15 cellular contexts compared by ENCODE assay signal in genomic region chr2:232488097-232488711, GRCh38. TPM values are rescaled to one million over a fixed set of nuclear protein-coding genes. Genes with fewer than 3 reads are reported as not detected.
DNase-seq lines count a peak whose midpoint lies in the region; ATAC-seq and TF ChIP-seq lines count a peak whose summit lies in the region.
"Had no signal": no experiment of that assay in that cellular context is flagged by ENCODE, and none has a peak within 500 bp of the region (broad histone marks: within the 10 kb centered on the region; RNA-seq: fewer than 3 reads in every experiment).

No MANE protein-coding gene starts in this region.

- peaks cover 21% of the 10 kb centered on the region for H3K27me3 Mint-ChIP-seq in activated naive CD4-positive, alpha-beta T cell treated with anti-CD3 and anti-CD28 coated beads, Interleukin-2, amount 50 U/mL, for 24 hours
- H3K27me3 Mint-ChIP-seq in T-cell: peaks cover 31 to 58% of the 10 kb centered on the region in 2 donors
- peaks cover 54 to 84% of the 10 kb centered on the region in 2 donors for H3K27me3 Mint-ChIP-seq in stimulated activated naive B cell treated with anti-CD40 and anti-IgM and Interleukin-4, amounts not matched to agents 10 μg/mL and 1 μg/mL and 100 μg/mL, for 72 hours
- peaks cover 23% of the 10 kb centered on the region for H3K27me3 Mint-ChIP-seq in endothelial cell (ENCODE audit: unreplicated experiment)

- H3K9me3 Mint-ChIP-seq in activated naive CD4-positive, alpha-beta T cell treated with anti-CD3 and anti-CD28 coated beads, Interleukin-2, amount 50 U/mL, for 24 hours: no peaks in the 10 kb centered on the region
- H3K9me3 Mint-ChIP-seq in T-cell (no peaks in the 10 kb centered on the region), endothelial cell (ENCODE audit: unreplicated experiment) (no peaks in the 10 kb centered on the region)
- H3K9me3 Mint-ChIP-seq in stimulated activated naive B cell treated with anti-CD40 and anti-IgM and Interleukin-4, amounts not matched to agents 10 μg/mL and 1 μg/mL and 100 μg/mL, for 72 hours: no peaks in the 10 kb centered on the region
- H3K9me3 Mint-ChIP-seq: activated naive CD4-positive, alpha-beta T cell treated with anti-CD3 and anti-CD28 coated beads, Interleukin-2, amount 50 U/mL, for 72 hours had no signal

- POLR2A ChIA-PET in T-cell (lab: Charles Lee): no interaction called here

- peaks cover 9% of the 10 kb centered on the region for H3K4me1 Mint-ChIP-seq in activated naive CD4-positive, alpha-beta T cell treated with anti-CD3 and anti-CD28 coated beads, Interleukin-2, amount 50 U/mL, for 24 hours
- H3K4me1 Mint-ChIP-seq in T-cell: peaks cover 0 to 16% (median 12%) of the 10 kb centered on the region in 3 donors
- peaks cover 10 to 15% of the 10 kb centered on the region in 2 donors for H3K4me1 Mint-ChIP-seq in stimulated activated naive B cell treated with anti-CD40 and anti-IgM and Interleukin-4, amounts not matched to agents 10 μg/mL and 1 μg/mL and 100 μg/mL, for 72 hours
- peaks cover 4% of the 10 kb centered on the region for H3K4me1 Mint-ChIP-seq in endothelial cell (ENCODE audit: unreplicated experiment)

- no peak for DNase-seq in activated naive CD4-positive, alpha-beta T cell treated with Interleukin-2 at 50 U/mL for 16 hours
- DNase-seq in T-cell: no peak
- DNase-seq in iPS-NIHi11 (ENCODE audit: low spot score): peak; percentile 77
- DNase-seq in stimulated activated naive B cell treated with anti-CD40 and anti-IgM and Interleukin-4, amounts not matched to agents 10 μg/mL and 1 μg/mL and 100 μg/mL, for 72 hours: no peak
- no peak for DNase-seq in endothelial cell (ENCODE audit: low spot score)
- no peak for DNase-seq in GM03348 (ENCODE audit: low spot score)
- no peak for DNase-seq in UCSD-AML1 (lab: John Stamatoyannopoulos, UW; ENCODE audit: unreplicated experiment)
- DNase-seq: activated CD8-positive, alpha-beta memory T cell treated with anti-CD3 and anti-CD28 coated beads for 24 hours; cortex of kidney; OCI-M1 had no signal

- CTCF ChIA-PET in T-cell (lab: Charles Lee): interaction anchor here in 1 of 2 donors (1.0 kb wide), 1 partner anchor 32 kb away, joined by 6 read pairs; the partner anchor contains the start of gene PRSS56

- H3K27ac Mint-ChIP-seq in activated naive CD4-positive, alpha-beta T cell treated with anti-CD3 and anti-CD28 coated beads, Interleukin-2, amount 50 U/mL, for 24 hours: no peak overlapping the region
- no peak overlapping the region for H3K27ac Mint-ChIP-seq in T-cell
- peak overlapping the region; percentile 75 for H3K27ac Mint-ChIP-seq in stimulated activated naive B cell treated with anti-CD40 and anti-IgM and Interleukin-4, amounts not matched to agents 10 μg/mL and 1 μg/mL and 100 μg/mL, for 72 hours
- H3K27ac Mint-ChIP-seq in endothelial cell (ENCODE audit: unreplicated experiment): no peak overlapping the region
- H3K27ac Mint-ChIP-seq: activated naive CD4-positive, alpha-beta T cell treated with anti-CD3 and anti-CD28 coated beads, Interleukin-2, amount 50 U/mL, for 72 hours had no signal

- no peak for TF ChIP-seq CTCF in endothelial cell (IDR thresholded peaks at IDR 0.05; ENCODE audit: unreplicated experiment)

- no peaks in the 10 kb centered on the region for H3K36me3 Mint-ChIP-seq in activated naive CD4-positive, alpha-beta T cell treated with anti-CD3 and anti-CD28 coated beads, Interleukin-2, amount 50 U/mL, for 24 hours
- H3K36me3 Mint-ChIP-seq in T-cell (no peaks in the 10 kb centered on the region), endothelial cell (ENCODE audit: low read depth, unreplicated experiment) (no peaks in the 10 kb centered on the region)
- H3K36me3 Mint-ChIP-seq in stimulated activated naive B cell treated with anti-CD40 and anti-IgM and Interleukin-4, amounts not matched to agents 10 μg/mL and 1 μg/mL and 100 μg/mL, for 72 hours: no peaks in the 10 kb centered on the region
- H3K36me3 Mint-ChIP-seq: activated naive CD4-positive, alpha-beta T cell treated with anti-CD3 and anti-CD28 coated beads, Interleukin-2, amount 50 U/mL, for 72 hours had no signal

- ATAC-seq in T-cell (replicated peaks in 1 of 4): no peak
- ATAC-seq in stimulated activated naive B cell treated with anti-CD40 and anti-IgM and Interleukin-4, amounts not matched to agents 10 μg/mL and 1 μg/mL and 100 μg/mL, for 72 hours (replicated peaks): peak in 1 of 2 donors; percentile 18
- ATAC-seq: left lung had no signal

- peak overlapping the region; percentile 8 for H3K4me3 Mint-ChIP-seq in activated naive CD4-positive, alpha-beta T cell treated with anti-CD3 and anti-CD28 coated beads, Interleukin-2, amount 50 U/mL, for 24 hours
- H3K4me3 Mint-ChIP-seq in T-cell (peak overlapping the region; percentile 21 to 75 (median 48)), endothelial cell (ENCODE audit: unreplicated experiment) (no peak overlapping the region)
- peak overlapping the region; percentile 52 to 54 for H3K4me3 Mint-ChIP-seq in stimulated activated naive B cell treated with anti-CD40 and anti-IgM and Interleukin-4, amounts not matched to agents 10 μg/mL and 1 μg/mL and 100 μg/mL, for 72 hours

RNA-seq across cellular contexts. Expression of gene ECEL1, which starts 0.6 kb away (rescaled TPM):
- under 1 TPM in 2 of 5 donors, not detected in 3; 0.15 to 0.19 TPM for total RNA-seq in T-cell
- not detected for total RNA-seq in endothelial cell (ENCODE audit: unreplicated experiment)
- total RNA-seq: activated naive CD4-positive, alpha-beta T cell treated with anti-CD3 and anti-CD28 coated beads, Interleukin-2, amount 50 U/mL, for 72 hours; fibroblast of villous mesenchyme had no signal

RNA-seq across cellular contexts. Expression of gene PRSS56, which starts 32.0 kb away (rescaled TPM):
- total RNA-seq in T-cell (not detected), endothelial cell (ENCODE audit: unreplicated experiment) (not detected)
- total RNA-seq: activated naive CD4-positive, alpha-beta T cell treated with anti-CD3 and anti-CD28 coated beads, Interleukin-2, amount 50 U/mL, for 72 hours; fibroblast of villous mesenchyme; left lung; pancreas had no signal

RNA-seq across cellular contexts. Expression of gene ALPI, which starts 32.3 kb away (rescaled TPM):
- not detected for total RNA-seq in T-cell
- total RNA-seq in endothelial cell (ENCODE audit: unreplicated experiment): not detected
- total RNA-seq: activated naive CD4-positive, alpha-beta T cell treated with anti-CD3 and anti-CD28 coated beads, Interleukin-2, amount 50 U/mL, for 72 hours; fibroblast of villous mesenchyme; left lung; pancreas had no signal

RNA-seq across cellular contexts. Expression of gene CHRND, which starts 37.8 kb away (rescaled TPM):
- total RNA-seq in T-cell: not detected
- total RNA-seq in endothelial cell (ENCODE audit: unreplicated experiment): not detected
- total RNA-seq: activated naive CD4-positive, alpha-beta T cell treated with anti-CD3 and anti-CD28 coated beads, Interleukin-2, amount 50 U/mL, for 72 hours; fibroblast of villous mesenchyme; left lung had no signal

RNA-seq across cellular contexts. Expression of gene CHRNG, which starts 51.3 kb away (rescaled TPM):
- total RNA-seq in T-cell: not detected
- not detected for total RNA-seq in endothelial cell (ENCODE audit: unreplicated experiment)
- total RNA-seq: activated naive CD4-positive, alpha-beta T cell treated with anti-CD3 and anti-CD28 coated beads, Interleukin-2, amount 50 U/mL, for 72 hours; fibroblast of villous mesenchyme; left lung; pancreas had no signal
